Comparison of ENCODE assay signal across 9 cellular contexts in the genomic region with DNA sequence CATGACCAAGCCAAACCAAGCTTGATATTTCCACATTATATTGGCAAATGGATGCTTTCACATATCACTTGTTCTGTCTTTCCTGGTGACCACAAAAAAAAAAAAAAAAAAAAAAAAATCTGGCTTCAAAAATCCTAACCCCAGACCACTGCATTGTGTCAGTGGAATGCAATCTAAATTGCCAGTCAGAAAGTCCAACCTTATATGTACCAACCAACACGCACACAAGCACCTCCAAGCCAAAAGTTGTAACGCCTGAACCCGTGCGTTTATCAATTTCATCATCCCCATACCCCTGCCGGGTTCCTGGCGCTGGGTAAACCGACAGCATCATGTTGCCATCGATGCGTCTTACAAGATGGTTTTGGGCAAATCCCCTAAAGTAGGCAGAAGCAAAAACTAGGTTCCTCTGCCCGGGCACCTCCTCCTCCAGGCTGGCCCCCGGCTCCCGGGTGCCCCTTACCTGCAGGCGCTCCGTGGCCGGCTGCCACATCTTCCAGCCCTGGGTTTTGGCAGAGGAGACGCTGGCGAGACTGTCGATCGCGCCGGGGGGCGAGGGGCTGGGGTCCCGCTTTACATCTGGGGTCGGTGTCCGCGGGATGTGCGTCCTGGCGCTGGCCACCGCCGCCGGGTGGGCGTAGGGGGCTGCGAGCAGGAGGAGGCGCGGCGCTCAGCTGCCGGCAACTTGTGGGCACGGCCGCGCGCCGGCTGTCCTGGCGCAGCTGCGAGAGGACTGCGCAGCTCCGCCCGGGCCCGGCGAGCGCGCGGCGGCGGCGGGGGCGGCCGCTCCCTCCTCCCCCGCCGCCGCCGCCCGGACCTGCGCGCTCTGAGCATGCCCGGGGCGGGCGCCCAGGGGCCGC. TPM values are rescaled to one million over a fixed set of nuclear protein-coding genes. Genes with fewer than 3 reads are reported as not detected.
DNase-seq lines count a peak whose midpoint lies in the region; ATAC-seq, FAIRE-seq and TF ChIP-seq lines count a peak whose summit lies in the region.
"Had no signal": no experiment of that assay in that cellular context is flagged by ENCODE, and none has a peak within 500 bp of the region (broad histone marks: within the 10 kb centered on the region; RNA-seq: fewer than 3 reads in every experiment).

A gene with protein sequence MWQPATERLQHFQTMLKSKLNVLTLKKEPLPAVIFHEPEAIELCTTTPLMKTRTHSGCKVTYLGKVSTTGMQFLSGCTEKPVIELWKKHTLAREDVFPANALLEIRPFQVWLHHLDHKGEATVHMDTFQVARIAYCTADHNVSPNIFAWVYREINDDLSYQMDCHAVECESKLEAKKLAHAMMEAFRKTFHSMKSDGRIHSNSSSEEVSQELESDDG (minus strand): TSS at position 737 of the 860 bp plus-strand sequence. CDS start 244 bp downstream, at position 493.

- TF ChIP-seq CTCF in RWPE1 (conservative IDR thresholded peaks at IDR 0.05; ENCODE audit: low read depth) = no peak
- TF ChIP-seq CTCF in glutamatergic neuron (IDR thresholded peaks at IDR 0.05; ENCODE audit: partially characterized antibody, unreplicated experiment) = no peak
- TF ChIP-seq CTCF in pancreas (IDR thresholded peaks at IDR 0.05) = no peak

- CTCF ChIA-PET in RWPE1 (lab: Yijun Ruan, JAX) = interaction anchor here (0.5 to 0.6 kb wide), 2 partner anchors 74 to 242 kb away, joined by 3 read pairs; no protein-coding TSS in a partner anchor

- H3K27me3 Mint-ChIP-seq in glutamatergic neuron (ENCODE audit: unreplicated experiment) = peaks cover 2% of the 10 kb centered on the region

- H3K9me3 Mint-ChIP-seq in glutamatergic neuron (ENCODE audit: unreplicated experiment) = peaks cover 10% of the 10 kb centered on the region
- H3K9me3 Mint-ChIP-seq: memory B cell had no signal

- peak within 1 kb of the TSS; percentile 18 for H3K27ac Mint-ChIP-seq in glutamatergic neuron (ENCODE audit: unreplicated experiment)
- H3K27ac Mint-ChIP-seq: memory B cell had no signal

- H3K4me3 ChIP-seq in H7 (ENCODE audit: insufficient read depth, low read depth, low read length) (peak within 1 kb of the TSS; percentile 54), pancreas (peak within 1 kb of the TSS; percentile 42 to 66 (median 60))

- WGBS in pancreas, 2 donors = 1 to 3% methylated on average over 48 to 68 of the region's 68 CpGs

- peak; percentile 87 for DNase-seq in H7
- DNase-seq in RWPE1 (ENCODE audit: low spot score) = peak; percentile 56
- peak; percentile 60 for DNase-seq in glutamatergic neuron
- DNase-seq in pancreas = peak in 5 of 6 donors; percentile 16 to 79 (median 46)
- no peak for DNase-seq in RCC 7860 (ENCODE audit: low spot score)
- DNase-seq in AML-193 (lab: John Stamatoyannopoulos, UW) = no peak

- peaks cover 0 to 27% (median 13%) of the 10 kb centered on the region in 3 donors for H3K4me1 ChIP-seq in pancreas

- POLR2A ChIA-PET in RWPE1 (lab: Yijun Ruan, JAX; ENCODE audit: low non-redundant PET) = no interaction called here

- H3K27me3 ChIP-seq in H7 (ENCODE audit: control insufficient read depth, insufficient read depth, low read length) (peaks cover 21% of the 10 kb centered on the region), pancreas (no peaks in the 10 kb centered on the region)

- H3K4me1 Mint-ChIP-seq in glutamatergic neuron (ENCODE audit: low read depth, unreplicated experiment) = peaks cover 4% of the 10 kb centered on the region
- H3K4me1 Mint-ChIP-seq: memory B cell had no signal

- no peaks in the 10 kb centered on the region for H3K36me3 Mint-ChIP-seq in glutamatergic neuron (ENCODE audit: unreplicated experiment)
- H3K36me3 Mint-ChIP-seq: memory B cell had no signal

- H3K27ac ChIP-seq in RWPE1 = peak within 1 kb of the TSS; percentile 74
- H3K27ac ChIP-seq in pancreas = peak within 1 kb of the TSS in 2 of 4 donors; percentile 5 to 50

- peak within 1 kb of the TSS; percentile 79 for H3K4me3 Mint-ChIP-seq in glutamatergic neuron (ENCODE audit: unreplicated experiment)
- H3K4me3 Mint-ChIP-seq: memory B cell had no signal

- H3K36me3 ChIP-seq in H7 (replicated peaks; ENCODE audit: control insufficient read depth, insufficient read depth, low read length) (no peaks in the 10 kb centered on the region), pancreas (no peaks in the 10 kb centered on the region)

- FAIRE-seq in pancreas (lab: Jason Lieb, UNC) (no peak), RCC 7860 (lab: Jason Lieb, UNC) (no peak)

- intact Hi-C loops in pancreas (cut with DNase I) = loop anchor here in 1 of 3 donors (10.0 kb wide), 1 partner anchor 136 kb away; no protein-coding TSS in a partner anchor

- ATAC-seq in pancreas = peak; percentile 73 to 86 (median 75)
- ATAC-seq in HG02763 (IDR thresholded peaks at IDR 0.05; ENCODE audit: unreplicated experiment) = no peak
- no peak for ATAC-seq in HG03280 (IDR thresholded peaks at IDR 0.05; ENCODE audit: unreplicated experiment)

- no peaks in the 10 kb centered on the region for H3K9me3 ChIP-seq in pancreas

RNA-seq across cellular contexts. Expression of the gene that starts here (rescaled TPM):
- 0.45 and 1.5 TPM in 2 replicates for total RNA-seq in H7 (2014; rRNA removed; shearing (Covaris generic))
- total RNA-seq in glutamatergic neuron (ENCODE audit: unreplicated experiment) (5.3 TPM), pancreas (10 to 100 TPM in 1 of 6 donors, 1 to 10 TPM in 5; 2.9 to 13.5 (median 4.0) TPM)
- polyA plus RNA-seq in pancreas = 1 to 10 TPM; 4.8 to 5.0 TPM

Comparison
In these comparisons a context has a peak if more than half of its experiments do, and no peak if none do; other contexts are left out.
1. DNase-seq: peak in H7 (single experiment), RWPE1 (single experiment), glutamatergic neuron (single experiment) and pancreas (5 of 6); none in RCC 7860 (single experiment) and AML-193 (0 of 2).
2. ATAC-seq: peak in pancreas (4 of 4); none in HG02763 (single experiment) and HG03280 (single experiment).